Comparison of ENCODE assay signal across 21 cellular contexts in genomic region chr6:126440923-126441322, GRCh38.
DNase-seq lines count a peak whose midpoint lies in the region; ATAC-seq and TF ChIP-seq lines count a peak whose summit lies in the region.
"Had no signal": no experiment of that assay in that cellular context is flagged by ENCODE, and none has a peak within 500 bp of the region (broad histone marks: within the 10 kb centered on the region; RNA-seq: fewer than 3 reads in every experiment).

No MANE protein-coding gene starts in this region.

- no peak overlapping the region for H2BK120ac ChIP-seq in mesendoderm (ENCODE audit: low read depth, low read length)

- H2BK5ac ChIP-seq in mesendoderm (ENCODE audit: low read length): no peak overlapping the region

- H3K27ac ChIP-seq in mesendoderm (ENCODE audit: low read depth, low read length) (no peak overlapping the region), brain microvascular endothelial cell (no peak overlapping the region), breast epithelium (no peak overlapping the region)
- H3K27ac ChIP-seq: A549; BLaER1 treated with 17β-estradiol and CSF1 and Interleukin-3, amounts not matched to agents 10 nM and 100 nM; SK-N-MC had no signal

- TF ChIP-seq POLR2A in breast epithelium (IDR thresholded peaks at IDR 0.05): no peak

- TF ChIP-seq CTCF in brain microvascular endothelial cell (IDR thresholded peaks at IDR 0.05; ENCODE audit: low read depth, low read length, missing control alignments) (no peak), breast epithelium (IDR thresholded peaks at IDR 0.05) (no peak)

- H3K36me3 ChIP-seq in mesendoderm (ENCODE audit: control insufficient read depth, insufficient read depth, low read length) (no peaks in the 10 kb centered on the region), brain microvascular endothelial cell (replicated peaks) (no peaks in the 10 kb centered on the region), breast epithelium (no peaks in the 10 kb centered on the region)
- H3K36me3 ChIP-seq: BLaER1 treated with 17β-estradiol and CSF1 and Interleukin-3, amounts not matched to agents 10 nM and 100 nM had no signal

- no peak overlapping the region for H4K8ac ChIP-seq in mesendoderm (ENCODE audit: low read depth, low read length)

- DNase-seq in mesendoderm (peak; percentile 7), brain microvascular endothelial cell (no peak), Right ventricle myocardium inferior (ENCODE audit: missing footprints) (no peak), breast epithelium (ENCODE audit: low spot score in 2 of 2) (no peak)
- DNase-seq: AML-193; COR-L47; DMS53; NCI-H1092 treated with DMSO at 0.1 percent for 48 hours; NCI-H1436; NCI-H187 treated with DMSO at 0.1 percent for 48 hours; NCI-H524; NCI-H748 treated with DMSO at 0.1 percent for 48 hours; NK-92 treated with Interleukin-12 subunit alpha and Interleukin-12 subunit beta, amount 100 ng/mL, for 24 hours; SIG-M5 had no signal

- H3K4me1 ChIP-seq in mesendoderm (ENCODE audit: control insufficient read depth, low read depth, low read length): no peaks in the 10 kb centered on the region
- H3K4me1 ChIP-seq in breast epithelium: no peaks in the 10 kb centered on the region
- H3K4me1 ChIP-seq: BLaER1 treated with 17β-estradiol and CSF1 and Interleukin-3, amounts not matched to agents 10 nM and 100 nM had no signal

- H3K23ac ChIP-seq in mesendoderm (ENCODE audit: low read length): no peak overlapping the region

- ATAC-seq in GM18511 (IDR thresholded peaks at IDR 0.05; ENCODE audit: unreplicated experiment): peak; percentile 54
- ATAC-seq in HG02798 (IDR thresholded peaks at IDR 0.05; ENCODE audit: poor library complexity, unreplicated experiment): peak; percentile 55
- ATAC-seq in HG03457 (IDR thresholded peaks at IDR 0.05; ENCODE audit: unreplicated experiment): peak; percentile 52
- ATAC-seq in Right ventricle myocardium inferior: no peak
- ATAC-seq: A549, Panc1 had no signal

- no peak overlapping the region for H2AK5ac ChIP-seq in mesendoderm (ENCODE audit: low read length)

- no peaks in the 10 kb centered on the region for H3K79me1 ChIP-seq in mesendoderm (ENCODE audit: low read length)

- in situ Hi-C loops in brain microvascular endothelial cell (cut with HindIII; ENCODE audit: low pct_ligation_motif_present, low sequenced_read_pairs): no loop called here

- no peak overlapping the region for H3K18ac ChIP-seq in mesendoderm (ENCODE audit: low read length)

- no peaks in the 10 kb centered on the region for H3K9me3 ChIP-seq in breast epithelium
- H3K9me3 ChIP-seq: A549; BLaER1 treated with 17β-estradiol and CSF1 and Interleukin-3, amounts not matched to agents 10 nM and 100 nM had no signal

- no peak overlapping the region for H3K56ac ChIP-seq in mesendoderm (ENCODE audit: low read length)

- no peaks in the 10 kb centered on the region for H3K79me2 ChIP-seq in mesendoderm (ENCODE audit: control insufficient read depth, insufficient read depth, low read length)

- H3K9ac ChIP-seq in mesendoderm (ENCODE audit: low read length): no peak overlapping the region
- H3K9ac ChIP-seq: BLaER1 treated with 17β-estradiol and CSF1 and Interleukin-3, amounts not matched to agents 10 nM and 100 nM had no signal

- no peak overlapping the region for H4K5ac ChIP-seq in mesendoderm (ENCODE audit: low read length)

- no CpG with 5 or more reads among the region's 2 CpGs for WGBS in mesendoderm (ENCODE audit: extremely low coverage, insufficient coverage, low lambda C conversion rate)

- H3K27me3 ChIP-seq in mesendoderm (ENCODE audit: insufficient read depth, low read length, poor library complexity): no peaks in the 10 kb centered on the region
- H3K27me3 ChIP-seq in brain microvascular endothelial cell (replicated peaks): no peaks in the 10 kb centered on the region
- H3K27me3 ChIP-seq in breast epithelium: no peaks in the 10 kb centered on the region
- H3K27me3 ChIP-seq: BLaER1 treated with 17β-estradiol and CSF1 and Interleukin-3, amounts not matched to agents 10 nM and 100 nM had no signal

- H3K4me2 ChIP-seq in mesendoderm (ENCODE audit: low read length): no peak overlapping the region
- H3K4me2 ChIP-seq: A549; BLaER1 treated with 17β-estradiol and CSF1 and Interleukin-3, amounts not matched to agents 10 nM and 100 nM had no signal

- H2BK15ac ChIP-seq in mesendoderm (replicated peaks; ENCODE audit: low read depth): no peak overlapping the region

- intact Hi-C loops in Right ventricle myocardium inferior (cut with DNase I) (no loop called here), breast epithelium (cut with DNase I; ENCODE audit: low total_unique reads) (no loop called here)

- H3K4me3 ChIP-seq in mesendoderm (ENCODE audit: low read length) (no peak overlapping the region), brain microvascular endothelial cell (ENCODE audit: low read depth, low read length) (no peak overlapping the region), breast epithelium (no peak overlapping the region)
- H3K4me3 ChIP-seq: A549; BLaER1 treated with 17β-estradiol and CSF1 and Interleukin-3, amounts not matched to agents 10 nM and 100 nM; SK-N-MC had no signal

- no peak overlapping the region for H3K4ac ChIP-seq in mesendoderm (ENCODE audit: low read depth, low read length)
